ENCODE assay signal across 2 cellular contexts in the genomic region with DNA sequence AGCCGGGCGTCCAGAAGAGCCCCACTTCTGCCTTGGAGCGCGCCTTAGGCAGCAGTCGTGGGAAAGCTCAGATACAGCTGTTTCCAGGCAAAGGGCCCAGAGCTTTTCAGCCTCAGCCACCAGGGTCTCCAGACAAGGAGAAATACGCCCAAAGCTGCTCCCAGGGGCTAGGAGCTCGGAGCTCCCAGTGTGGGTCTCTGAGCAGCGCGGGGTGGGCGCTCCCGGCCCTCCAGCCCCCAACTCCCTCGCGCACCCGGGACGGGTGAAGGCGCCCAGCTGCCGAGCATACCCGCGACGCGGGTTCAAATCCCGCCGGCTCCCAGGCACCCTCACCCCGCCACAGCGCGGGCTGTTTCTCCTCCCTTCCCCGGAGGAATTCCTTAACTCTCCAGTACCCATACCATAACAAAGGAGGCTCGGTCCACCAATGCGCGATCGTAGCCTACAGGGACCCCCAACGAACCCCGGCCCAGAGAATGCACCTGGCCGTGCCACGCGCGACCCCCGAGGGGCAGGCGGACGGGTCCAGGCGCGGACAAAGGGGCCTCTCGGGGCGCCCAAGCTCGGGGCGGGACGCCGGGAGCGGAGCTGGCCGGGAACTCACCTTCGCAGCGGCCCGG.
TF ChIP-seq lines count a peak whose summit lies in the region.

No MANE protein-coding gene starts in this region.

TF ChIP-seq in liver, 16 proteins besides CTCF, POLR2A, EP300 and RAD21:
- TF ChIP-seq HNF4A (conservative IDR thresholded peaks at IDR 0.05) (no peak), YY1 (IDR thresholded peaks at IDR 0.05) (no peak), FOXA1 (IDR thresholded peaks at IDR 0.05) (no peak), EGR1 (IDR thresholded peaks at IDR 0.05; ENCODE audit: low read depth in 2 of 2) (no peak), SP1 (IDR thresholded peaks at IDR 0.05) (no peak), NR2F2 (IDR thresholded peaks at IDR 0.05) (no peak), GABPA (IDR thresholded peaks at IDR 0.05 in 1 of 2, conservative IDR thresholded peaks at IDR 0.05 in 1 of 2) (no peak), TAF1 (conservative IDR thresholded peaks at IDR 0.05) (no peak)
- TF ChIP-seq, protein P1, sequence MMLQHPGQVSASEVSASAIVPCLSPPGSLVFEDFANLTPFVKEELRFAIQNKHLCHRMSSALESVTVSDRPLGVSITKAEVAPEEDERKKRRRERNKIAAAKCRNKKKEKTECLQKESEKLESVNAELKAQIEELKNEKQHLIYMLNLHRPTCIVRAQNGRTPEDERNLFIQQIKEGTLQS (IDR thresholded peaks at IDR 0.05): no peak
- TF ChIP-seq, protein P2, sequence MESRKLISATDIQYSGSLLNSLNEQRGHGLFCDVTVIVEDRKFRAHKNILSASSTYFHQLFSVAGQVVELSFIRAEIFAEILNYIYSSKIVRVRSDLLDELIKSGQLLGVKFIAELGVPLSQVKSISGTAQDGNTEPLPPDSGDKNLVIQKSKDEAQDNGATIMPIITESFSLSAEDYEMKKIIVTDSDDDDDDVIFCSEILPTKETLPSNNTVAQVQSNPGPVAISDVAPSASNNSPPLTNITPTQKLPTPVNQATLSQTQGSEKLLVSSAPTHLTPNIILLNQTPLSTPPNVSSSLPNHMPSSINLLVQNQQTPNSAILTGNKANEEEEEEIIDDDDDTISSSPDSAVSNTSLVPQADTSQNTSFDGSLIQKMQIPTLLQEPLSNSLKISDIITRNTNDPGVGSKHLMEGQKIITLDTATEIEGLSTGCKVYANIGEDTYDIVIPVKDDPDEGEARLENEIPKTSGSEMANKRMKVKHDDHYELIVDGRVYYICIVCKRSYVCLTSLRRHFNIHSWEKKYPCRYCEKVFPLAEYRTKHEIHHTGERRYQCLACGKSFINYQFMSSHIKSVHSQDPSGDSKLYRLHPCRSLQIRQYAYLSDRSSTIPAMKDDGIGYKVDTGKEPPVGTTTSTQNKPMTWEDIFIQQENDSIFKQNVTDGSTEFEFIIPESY (IDR thresholded peaks at IDR 0.05): no peak
- TF ChIP-seq, protein P3, sequence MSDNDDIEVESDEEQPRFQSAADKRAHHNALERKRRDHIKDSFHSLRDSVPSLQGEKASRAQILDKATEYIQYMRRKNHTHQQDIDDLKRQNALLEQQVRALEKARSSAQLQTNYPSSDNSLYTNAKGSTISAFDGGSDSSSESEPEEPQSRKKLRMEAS (IDR thresholded peaks at IDR 0.05): no peak
TF ChIP-seq in liver: peak in this region for 0.

TF ChIP-seq in HepG2, 621 proteins besides CTCF, POLR2A, EP300 and RAD21:
- no peak for TF ChIP-seq NR2F6 (IDR thresholded peaks at IDR 0.05)
- TF ChIP-seq NR2F6 (CRISPR knock-in tag; IDR thresholded peaks at IDR 0.05): no peak
- TF ChIP-seq, protein P4, sequence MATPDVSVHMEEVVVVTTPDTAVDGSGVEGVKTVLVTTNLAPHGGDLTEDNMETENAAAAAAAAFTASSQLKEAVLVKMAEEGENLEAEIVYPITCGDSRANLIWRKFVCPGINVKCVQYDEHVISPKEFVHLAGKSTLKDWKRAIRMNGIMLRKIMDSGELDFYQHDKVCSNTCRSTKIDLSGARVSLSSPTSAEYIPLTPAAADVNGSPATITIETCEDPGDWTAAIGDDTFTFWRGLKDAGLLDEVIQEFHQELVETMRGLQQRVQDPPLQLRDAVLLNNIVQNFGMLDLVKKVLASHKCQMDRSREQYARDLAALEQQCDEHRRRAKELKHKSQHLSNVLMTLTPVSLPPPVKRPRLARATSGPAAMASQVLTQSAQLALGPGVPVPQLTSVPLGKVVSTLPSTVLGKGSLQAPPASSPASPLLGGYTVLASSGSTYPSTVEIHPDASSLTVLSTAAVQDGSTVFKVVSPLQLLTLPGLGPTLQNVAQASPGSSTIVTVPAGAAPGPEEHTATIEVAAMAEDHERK (CRISPR knock-in tag; IDR thresholded peaks at IDR 0.05; ENCODE audit: low read depth): no peak
- TF ChIP-seq MED8 (CRISPR knock-in tag; IDR thresholded peaks at IDR 0.05; ENCODE audit: insufficient replicate concordance): no peak
- no peak for TF ChIP-seq DNMT1 (CRISPR knock-in tag; IDR thresholded peaks at IDR 0.05)
- TF ChIP-seq ZNF615 (CRISPR knock-in tag; IDR thresholded peaks at IDR 0.05; ENCODE audit: borderline replicate concordance): no peak
- TF ChIP-seq CAMTA2 (CRISPR knock-in tag; IDR thresholded peaks at IDR 0.05; ENCODE audit: borderline replicate concordance): no peak
